9 cellular contexts compared by ENCODE assay signal in genomic region chr1:164617607-164618564, GRCh38. TPM values are rescaled to one million over a fixed set of nuclear protein-coding genes. Genes with fewer than 3 reads are reported as not detected.
DNase-seq lines count a peak whose midpoint lies in the region; ATAC-seq and TF ChIP-seq lines count a peak whose summit lies in the region.
"Had no signal": no experiment of that assay in that cellular context is flagged by ENCODE, and none has a peak within 500 bp of the region (broad histone marks: within the 10 kb centered on the region; RNA-seq: fewer than 3 reads in every experiment).

No MANE protein-coding gene starts in this region.

- no peak overlapping the region for H3K4me3 ChIP-seq in DOHH2 (ENCODE audit: low read length)

- H3K9me3 Mint-ChIP-seq in brain (no peaks in the 10 kb centered on the region), nephron progenitor cell (no peaks in the 10 kb centered on the region)
- H3K9me3 Mint-ChIP-seq in stimulated activated naive CD8-positive, alpha-beta T cell treated with anti-CD3 and anti-CD28 coated beads, Interleukin-15, amount 100 ng/mL, for 72 hours, result no peaks in the 10 kb centered on the region
- H3K9me3 Mint-ChIP-seq: dendritic cell treated with granulocyte-macrophage colony-stimulating factor and Interleukin-4, amounts not matched to agents 40 ng/mL and 50 ng/mL, for 4 days had no signal

- H3K27me3 Mint-ChIP-seq in brain (no peaks in the 10 kb centered on the region), nephron progenitor cell (ENCODE audit: low read depth, poor library complexity) (no peaks in the 10 kb centered on the region)
- no peaks in the 10 kb centered on the region for H3K27me3 Mint-ChIP-seq in stimulated activated naive CD8-positive, alpha-beta T cell treated with anti-CD3 and anti-CD28 coated beads, Interleukin-15, amount 100 ng/mL, for 72 hours
- H3K27me3 Mint-ChIP-seq: dendritic cell treated with granulocyte-macrophage colony-stimulating factor and Interleukin-4, amounts not matched to agents 40 ng/mL and 50 ng/mL, for 4 days had no signal

- no peak overlapping the region for H3K4me2 ChIP-seq in DOHH2 (ENCODE audit: low read length)

- TF ChIP-seq CTCF in DOHH2 (IDR thresholded peaks at IDR 0.05; ENCODE audit: low read depth, low read length, poor library complexity, severe bottlenecking), result peak; percentile 40
- peak; percentile 53 to 69 for TF ChIP-seq CTCF in brain (conservative IDR thresholded peaks at IDR 0.05)
- peak; percentile 42 for TF ChIP-seq CTCF in nephron progenitor cell (IDR thresholded peaks at IDR 0.05)

- H3K36me3 Mint-ChIP-seq in brain (peaks cover 26% of the 10 kb centered on the region), nephron progenitor cell (ENCODE audit: low read depth) (peaks cover 28% of the 10 kb centered on the region)

- no peak overlapping the region for H3K27ac ChIP-seq in DOHH2 (ENCODE audit: low read depth, low read length)

- no peaks in the 10 kb centered on the region for H3K36me3 ChIP-seq in DOHH2 (ENCODE audit: control insufficient read depth, low read length)

- H3K4me1 Mint-ChIP-seq in brain, result peaks cover 41% of the 10 kb centered on the region
- H3K4me1 Mint-ChIP-seq in nephron progenitor cell, result peaks cover 20% of the 10 kb centered on the region
- no peaks in the 10 kb centered on the region for H3K4me1 Mint-ChIP-seq in stimulated activated naive CD8-positive, alpha-beta T cell treated with anti-CD3 and anti-CD28 coated beads, Interleukin-15, amount 100 ng/mL, for 72 hours

- no peaks in the 10 kb centered on the region for H3F3A ChIP-seq in DOHH2 (ENCODE audit: control insufficient read depth, insufficient read depth)

- DNase-seq in NCI-H1694 treated with DMSO at 0.1 percent for 48 hours (lab: John Stamatoyannopoulos, UW), result peak; percentile 45
- peak; percentile 33 for DNase-seq in nephron progenitor cell
- DNase-seq in NCI-H1930 (lab: John Stamatoyannopoulos, UW), result no peak
- DNase-seq in superior temporal gyrus (ENCODE audit: extremely low spot score), result no peak
- no peak for DNase-seq in stimulated activated naive CD8-positive, alpha-beta T cell treated with anti-CD3 and anti-CD28 coated beads, Interleukin-15, amount 100 ng/mL, for 72 hours

- H3K4me3 Mint-ChIP-seq in brain (no peak overlapping the region), nephron progenitor cell (no peak overlapping the region)
- H3K4me3 Mint-ChIP-seq in stimulated activated naive CD8-positive, alpha-beta T cell treated with anti-CD3 and anti-CD28 coated beads, Interleukin-15, amount 100 ng/mL, for 72 hours, result no peak overlapping the region
- H3K4me3 Mint-ChIP-seq: dendritic cell treated with granulocyte-macrophage colony-stimulating factor and Interleukin-4, amounts not matched to agents 40 ng/mL and 50 ng/mL, for 4 days had no signal

- no peaks in the 10 kb centered on the region for H3K9me2 ChIP-seq in DOHH2 (replicated peaks; ENCODE audit: control insufficient read depth, low read length)

- H4K20me1 ChIP-seq in DOHH2 (ENCODE audit: control insufficient read depth, insufficient read depth, low read depth, low read length), result no peaks in the 10 kb centered on the region

- H3K27ac Mint-ChIP-seq in brain (no peak overlapping the region), nephron progenitor cell (no peak overlapping the region)
- H3K27ac Mint-ChIP-seq in stimulated activated naive CD8-positive, alpha-beta T cell treated with anti-CD3 and anti-CD28 coated beads, Interleukin-15, amount 100 ng/mL, for 72 hours, result no peak overlapping the region
- H3K27ac Mint-ChIP-seq: dendritic cell treated with granulocyte-macrophage colony-stimulating factor and Interleukin-4, amounts not matched to agents 40 ng/mL and 50 ng/mL, for 4 days had no signal

- no peaks in the 10 kb centered on the region for H3K9me3 ChIP-seq in DOHH2 (ENCODE audit: control insufficient read depth, insufficient read depth, low read length)

- no peaks in the 10 kb centered on the region for H3K79me2 ChIP-seq in DOHH2 (ENCODE audit: control insufficient read depth, low read length)

- H3K27me3 ChIP-seq in DOHH2 (ENCODE audit: control insufficient read depth, low read length), result no peaks in the 10 kb centered on the region

- H3K4me1 ChIP-seq in DOHH2 (ENCODE audit: control insufficient read depth, low read length), result no peaks in the 10 kb centered on the region

- ATAC-seq in GM21717 (IDR thresholded peaks at IDR 0.05; ENCODE audit: unreplicated experiment), result no peak
- no peak for ATAC-seq in stimulated activated naive CD8-positive, alpha-beta T cell treated with anti-CD3 and anti-CD28 coated beads, Interleukin-15, amount 100 ng/mL, for 72 hours

RNA-seq across cellular contexts. Expression of gene PBX1, which starts 58.9 kb away (rescaled TPM):
- polyA plus RNA-seq in brain (ENCODE audit: insufficient read depth, low read depth, low replicate concordance), result 72.1 TPM

Comparison
In these comparisons a context has a peak if more than half of its experiments do, and no peak if none do; other contexts are left out.
1. DNase-seq: peak in NCI-H1694 treated with DMSO at 0.1 percent for 48 hours (single experiment) and nephron progenitor cell (single experiment); none in NCI-H1930 (0 of 2), superior temporal gyrus (single experiment) and stimulated activated naive CD8-positive, alpha-beta T cell treated with anti-CD3 and anti-CD28 coated beads, Interleukin-15, amount 100 ng/mL, for 72 hours (0 of 2).
2. Peak in every context shown above with its lines, with median percentiles within 50 percentile points of each other: CTCF ChIP-seq.